1 cellular context compared by ENCODE assay signal in the genomic region with DNA sequence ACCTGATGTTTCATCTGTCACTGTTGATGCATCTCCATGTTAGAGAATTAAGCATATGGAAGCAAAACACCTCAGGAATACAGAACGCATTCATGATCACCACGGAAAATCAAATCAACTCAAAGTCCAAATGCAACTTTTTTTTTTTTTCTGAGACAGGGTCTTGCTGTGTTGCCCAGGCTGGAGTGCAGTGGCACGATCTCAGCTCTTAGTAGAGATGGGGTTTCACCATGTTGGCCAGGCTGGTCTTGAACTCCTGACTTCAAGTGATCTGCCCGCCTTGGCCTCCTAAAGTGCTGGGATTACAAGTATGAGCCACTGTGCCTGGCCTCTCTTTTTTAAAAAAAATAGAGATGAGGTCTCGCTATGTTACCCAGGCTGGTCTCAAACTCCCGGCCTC.
TF ChIP-seq lines count a peak whose summit lies in the region.

No MANE protein-coding gene starts in this region.

TF ChIP-seq in WTC11, 78 proteins besides CTCF, POLR2A, EP300 and RAD21:
- TF ChIP-seq ZNF121 (CRISPR knock-in tag; IDR thresholded peaks at IDR 0.05): peak; percentile 89; the same call in 1 of the 2 replicates
